In genomic region chr22:44271010-44271500, GRCh38 we compare ENCODE assay signal across 30 cellular contexts. TPM values are rescaled to one million over a fixed set of nuclear protein-coding genes. Genes with fewer than 3 reads are reported as not detected.
"Had no signal": no experiment of that assay in that cellular context is flagged by ENCODE, and none has a peak within 500 bp of the region (broad histone marks: within the 10 kb centered on the region; RNA-seq: fewer than 3 reads in every experiment).

No MANE protein-coding gene starts in this region.

- ATAC-seq: activated CD4-positive, alpha-beta T cell treated with anti-CD3 and anti-CD28 coated beads for 36 hours; activated CD8-positive, alpha-beta T cell treated with anti-CD3 and anti-CD28 coated beads, Interleukin-2, amount 10 ng/mL, durations not matched to agents 7 days and 5 days; activated naive CD4-positive, alpha-beta T cell treated with anti-CD3 and anti-CD28 coated beads, Interleukin-2, amount 50 U/mL, for 72 hours; body of pancreas; K562; Panc1 had no signal

- FAIRE-seq: astrocyte, K562, TTC549 had no signal

- H3K36me3 Mint-ChIP-seq: activated naive CD4-positive, alpha-beta T cell treated with anti-CD3 and anti-CD28 coated beads, Interleukin-2, amount 50 U/mL, for 72 hours had no signal

- H3K9me3 Mint-ChIP-seq: activated CD4-positive, alpha-beta T cell treated with anti-CD3 and anti-CD28 coated beads, Interleukin-2, amount 10 ng/mL, durations not matched to agents 7 days and 5 days; activated naive CD4-positive, alpha-beta T cell treated with anti-CD3 and anti-CD28 coated beads for 36 hours; activated naive CD4-positive, alpha-beta T cell treated with anti-CD3 and anti-CD28 coated beads, Interleukin-2, amount 50 U/mL, for 72 hours; activated T-cell treated with anti-CD3 and anti-CD28 coated beads, Interleukin-2, amount 50 U/mL, for 24 hours; activated T-helper 1 cell treated with anti-CD3 and anti-CD28 coated beads, Interleukin-12 subunit alpha, Interleukin-12 subunit beta, Interleukin-2, Interleukin-4 antibody, amounts not matched to agents 30 ng/mL and 10 ng/mL and 1 ng/mL, durations not matched to agents 14 hours and 24 hours and 36 hours; T-helper 1 cell treated with Interleukin-12 subunit alpha and Interleukin-12 subunit beta and Interleukin-4 antibody, amounts not matched to agents 30 μg/mL and 1 μg/mL, for 36 hours; T-helper 2 cell treated with Interferon-gamma antibody and Interleukin-4, amounts not matched to agents 5 μg/mL and 100 μg/mL, for 36 hours had no signal

- H3K27me3 ChIP-seq: adrenal gland, body of pancreas, SJSA1 had no signal

- DNase-seq: activated CD4-positive, alpha-beta T cell treated with anti-CD3 and anti-CD28 coated beads for 36 hours; activated CD4-positive, alpha-beta T cell treated with anti-CD3 and anti-CD28 coated beads, Interleukin-2, amount 10 ng/mL, durations not matched to agents 7 days and 5 days; activated CD4-positive, alpha-beta T cell treated with anti-CD3 and anti-CD28 coated beads, Interleukin-2, amount 50 U/mL, for 48 hours; activated CD8-positive, alpha-beta T cell treated with anti-CD3 and anti-CD28 coated beads, Interleukin-2, amount 10 ng/mL, durations not matched to agents 7 days and 5 days; activated gamma-delta T cell treated with Interleukin-2 at 50 U/mL for 16 hours; activated naive CD4-positive, alpha-beta T cell treated with anti-CD3 and anti-CD28 coated beads for 36 hours; activated T-cell treated with anti-CD3 and anti-CD28 coated beads, Interleukin-2, amount 50 U/mL, for 24 hours; NCI-H1105; NCI-H1417 treated with DMSO at 0.1 percent for 48 hours; NCI-H187 treated with DMSO at 0.1 percent for 48 hours; NCI-H2081; NCI-H2171 treated with DMSO at 0.1 percent for 48 hours; NCI-H226; NCI-H446 treated with DMSO at 0.1 percent for 48 hours; NCI-H524; NCI-H82; SHP77 treated with DMSO at 0.1 percent for 48 hours; SK-N-SH had no signal

- H3K4me1 Mint-ChIP-seq: activated CD4-positive, alpha-beta T cell treated with anti-CD3 and anti-CD28 coated beads for 36 hours; activated CD4-positive, alpha-beta T cell treated with anti-CD3 and anti-CD28 coated beads, Interleukin-2, amount 10 ng/mL, durations not matched to agents 7 days and 5 days had no signal

- H3K36me3 ChIP-seq: adrenal gland, breast epithelium, SJSA1 had no signal

- H3K4me1 ChIP-seq: adrenal gland, breast epithelium, SJSA1 had no signal

- H3K9ac ChIP-seq: SK-N-SH had no signal

- H3K27ac ChIP-seq: breast epithelium, SJSA1 had no signal

- H3K27me3 Mint-ChIP-seq: activated CD4-positive, alpha-beta T cell treated with anti-CD3 and anti-CD28 coated beads for 36 hours had no signal

- H3K27ac Mint-ChIP-seq: activated CD4-positive, alpha-beta T cell treated with anti-CD3 and anti-CD28 coated beads for 36 hours; activated CD4-positive, alpha-beta T cell treated with anti-CD3 and anti-CD28 coated beads, Interleukin-2, amount 10 ng/mL, durations not matched to agents 7 days and 5 days; activated CD8-positive, alpha-beta T cell treated with anti-CD3 and anti-CD28 coated beads, Interleukin-2, amount 10 ng/mL, durations not matched to agents 7 days and 5 days; activated naive CD4-positive, alpha-beta T cell treated with anti-CD3 and anti-CD28 coated beads for 36 hours; activated T-cell treated with anti-CD3 and anti-CD28 coated beads, Interleukin-2, amount 50 U/mL, for 24 hours; activated T-helper 1 cell treated with anti-CD3 and anti-CD28 coated beads, Interleukin-12 subunit alpha, Interleukin-12 subunit beta, Interleukin-2, Interleukin-4 antibody, amounts not matched to agents 30 ng/mL and 10 ng/mL and 1 ng/mL, durations not matched to agents 14 hours and 24 hours and 36 hours; T-helper 1 cell treated with Interleukin-12 subunit alpha and Interleukin-12 subunit beta and Interleukin-4 antibody, amounts not matched to agents 30 μg/mL and 1 μg/mL, for 36 hours; T-helper 2 cell treated with Interferon-gamma antibody and Interleukin-4, amounts not matched to agents 5 μg/mL and 100 μg/mL, for 36 hours had no signal

- H3K4me2 ChIP-seq: SK-N-SH had no signal

- H3K4me3 Mint-ChIP-seq: activated CD4-positive, alpha-beta T cell treated with anti-CD3 and anti-CD28 coated beads for 36 hours; activated CD4-positive, alpha-beta T cell treated with anti-CD3 and anti-CD28 coated beads, Interleukin-2, amount 10 ng/mL, durations not matched to agents 7 days and 5 days; activated CD8-positive, alpha-beta T cell treated with anti-CD3 and anti-CD28 coated beads, Interleukin-2, amount 10 ng/mL, durations not matched to agents 7 days and 5 days; activated naive CD4-positive, alpha-beta T cell treated with anti-CD3 and anti-CD28 coated beads for 36 hours; activated T-cell treated with anti-CD3 and anti-CD28 coated beads, Interleukin-2, amount 50 U/mL, for 24 hours; activated T-helper 1 cell treated with anti-CD3 and anti-CD28 coated beads, Interleukin-12 subunit alpha, Interleukin-12 subunit beta, Interleukin-2, Interleukin-4 antibody, amounts not matched to agents 30 ng/mL and 10 ng/mL and 1 ng/mL, durations not matched to agents 14 hours and 24 hours and 36 hours; T-helper 1 cell treated with Interleukin-12 subunit alpha and Interleukin-12 subunit beta and Interleukin-4 antibody, amounts not matched to agents 30 μg/mL and 1 μg/mL, for 36 hours; T-helper 2 cell treated with Interferon-gamma antibody and Interleukin-4, amounts not matched to agents 5 μg/mL and 100 μg/mL, for 36 hours had no signal

- H3K4me3 ChIP-seq: adrenal gland, body of pancreas, breast epithelium, K562, SJSA1 had no signal

- H3K9me3 ChIP-seq: adrenal gland, body of pancreas, breast epithelium, SJSA1, SK-N-SH had no signal

RNA-seq across cellular contexts. Expression of gene SHISAL1, which starts 41.7 kb away (rescaled TPM):
- total RNA-seq: activated CD4-positive, alpha-beta T cell treated with anti-CD3 and anti-CD28 coated beads for 36 hours; activated CD4-positive, alpha-beta T cell treated with anti-CD3 and anti-CD28 coated beads, Interleukin-2, amount 10 ng/mL, durations not matched to agents 7 days and 5 days; activated CD8-positive, alpha-beta T cell treated with anti-CD3 and anti-CD28 coated beads, Interleukin-2, amount 10 ng/mL, durations not matched to agents 7 days and 5 days; activated naive CD4-positive, alpha-beta T cell treated with anti-CD3 and anti-CD28 coated beads for 36 hours; activated naive CD4-positive, alpha-beta T cell treated with anti-CD3 and anti-CD28 coated beads, Interleukin-2, amount 50 U/mL, for 72 hours; activated T-helper 1 cell treated with anti-CD3 and anti-CD28 coated beads, Interleukin-12 subunit alpha, Interleukin-12 subunit beta, Interleukin-2, Interleukin-4 antibody, amounts not matched to agents 30 ng/mL and 10 ng/mL and 1 ng/mL, durations not matched to agents 14 hours and 24 hours and 36 hours; K562 had no signal
- polyA plus RNA-seq: K562 had no signal
